1 cellular context compared by ENCODE assay signal in the genomic region with DNA sequence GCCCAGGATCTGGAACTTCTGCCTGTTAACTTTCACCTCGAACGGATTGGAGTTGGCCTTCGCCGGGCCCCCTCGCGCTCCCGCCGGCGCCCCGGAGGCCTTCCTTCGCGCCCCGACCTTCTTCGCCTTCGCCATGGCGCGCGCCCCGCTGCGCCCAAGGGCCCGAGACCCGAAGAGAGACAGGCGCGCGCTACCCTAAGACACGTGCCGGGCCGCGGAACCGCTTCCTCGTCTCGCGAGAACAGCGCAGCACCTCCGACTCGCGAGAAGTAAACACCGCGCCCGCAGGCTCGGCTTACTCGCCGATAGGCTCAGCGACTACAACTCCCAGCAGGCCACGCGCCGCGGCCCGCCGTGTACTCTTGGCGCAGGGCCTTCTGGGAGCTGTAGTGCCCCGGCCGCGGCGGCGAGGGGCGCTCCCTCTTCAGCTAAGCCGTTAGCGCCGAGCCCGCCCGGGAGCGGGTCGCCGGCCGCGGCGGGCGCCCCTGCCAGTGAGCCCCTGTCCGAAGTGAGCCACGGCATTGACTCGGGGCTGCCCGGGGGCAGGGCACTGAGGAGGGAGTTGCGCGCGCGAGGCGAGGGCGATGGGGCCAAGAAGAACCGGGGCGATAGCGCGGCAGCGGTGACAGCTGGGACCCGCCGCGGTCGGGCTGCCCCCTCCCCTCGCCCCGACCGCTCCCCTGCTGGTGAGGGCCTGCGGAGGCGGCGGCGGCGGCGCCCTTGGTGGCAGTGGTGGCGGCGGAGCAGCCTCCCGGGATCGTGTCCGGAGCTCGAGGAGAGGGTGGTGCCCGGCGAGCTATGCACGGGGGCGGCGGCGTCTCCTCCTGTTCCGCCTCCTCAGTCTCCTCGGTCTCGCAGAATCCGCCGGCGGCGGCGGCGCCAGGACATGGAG.
TF ChIP-seq lines count a peak whose summit lies in the region.

A gene (plus strand): TSS at position 387 of the 892 bp plus-strand sequence. CDS start 500 bp downstream, at position 887.
A gene (minus strand): TSS at position 222 of the 892 bp plus-strand sequence. CDS start 87 bp downstream, at position 135.

TF ChIP-seq in HepG2, 621 proteins besides CTCF, POLR2A, EP300 and RAD21 (continued from another document and continues in another):
- TF ChIP-seq TCF7L2 (IDR thresholded peaks at IDR 0.05; ENCODE audit: low read depth, low read length) = no peak
- TF ChIP-seq TCF12 (IDR thresholded peaks at IDR 0.05) = no peak
- TF ChIP-seq TCF12 (CRISPR knock-in tag; IDR thresholded peaks at IDR 0.05) = peak; percentile 30; the same call in 1 of the 2 replicates
- TF ChIP-seq ZNF17 (CRISPR knock-in tag; IDR thresholded peaks at IDR 0.05) = 0 out of 2 replicates have a peak, but pooled peaks have one; percentile 81
- TF ChIP-seq, protein P1, sequence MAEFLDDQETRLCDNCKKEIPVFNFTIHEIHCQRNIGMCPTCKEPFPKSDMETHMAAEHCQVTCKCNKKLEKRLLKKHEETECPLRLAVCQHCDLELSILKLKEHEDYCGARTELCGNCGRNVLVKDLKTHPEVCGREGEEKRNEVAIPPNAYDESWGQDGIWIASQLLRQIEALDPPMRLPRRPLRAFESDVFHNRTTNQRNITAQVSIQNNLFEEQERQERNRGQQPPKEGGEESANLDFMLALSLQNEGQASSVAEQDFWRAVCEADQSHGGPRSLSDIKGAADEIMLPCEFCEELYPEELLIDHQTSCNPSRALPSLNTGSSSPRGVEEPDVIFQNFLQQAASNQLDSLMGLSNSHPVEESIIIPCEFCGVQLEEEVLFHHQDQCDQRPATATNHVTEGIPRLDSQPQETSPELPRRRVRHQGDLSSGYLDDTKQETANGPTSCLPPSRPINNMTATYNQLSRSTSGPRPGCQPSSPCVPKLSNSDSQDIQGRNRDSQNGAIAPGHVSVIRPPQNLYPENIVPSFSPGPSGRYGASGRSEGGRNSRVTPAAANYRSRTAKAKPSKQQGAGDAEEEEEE (CRISPR knock-in tag; IDR thresholded peaks at IDR 0.05; ENCODE audit: borderline replicate concordance) = peak; percentile 66; the same call in 1 of the 2 replicates
- peak; percentile 13; the same call in 1 of the 2 replicates for TF ChIP-seq NCOR1 (IDR thresholded peaks at IDR 0.05; ENCODE audit: borderline replicate concordance, low read length)
- TF ChIP-seq, protein P2, sequence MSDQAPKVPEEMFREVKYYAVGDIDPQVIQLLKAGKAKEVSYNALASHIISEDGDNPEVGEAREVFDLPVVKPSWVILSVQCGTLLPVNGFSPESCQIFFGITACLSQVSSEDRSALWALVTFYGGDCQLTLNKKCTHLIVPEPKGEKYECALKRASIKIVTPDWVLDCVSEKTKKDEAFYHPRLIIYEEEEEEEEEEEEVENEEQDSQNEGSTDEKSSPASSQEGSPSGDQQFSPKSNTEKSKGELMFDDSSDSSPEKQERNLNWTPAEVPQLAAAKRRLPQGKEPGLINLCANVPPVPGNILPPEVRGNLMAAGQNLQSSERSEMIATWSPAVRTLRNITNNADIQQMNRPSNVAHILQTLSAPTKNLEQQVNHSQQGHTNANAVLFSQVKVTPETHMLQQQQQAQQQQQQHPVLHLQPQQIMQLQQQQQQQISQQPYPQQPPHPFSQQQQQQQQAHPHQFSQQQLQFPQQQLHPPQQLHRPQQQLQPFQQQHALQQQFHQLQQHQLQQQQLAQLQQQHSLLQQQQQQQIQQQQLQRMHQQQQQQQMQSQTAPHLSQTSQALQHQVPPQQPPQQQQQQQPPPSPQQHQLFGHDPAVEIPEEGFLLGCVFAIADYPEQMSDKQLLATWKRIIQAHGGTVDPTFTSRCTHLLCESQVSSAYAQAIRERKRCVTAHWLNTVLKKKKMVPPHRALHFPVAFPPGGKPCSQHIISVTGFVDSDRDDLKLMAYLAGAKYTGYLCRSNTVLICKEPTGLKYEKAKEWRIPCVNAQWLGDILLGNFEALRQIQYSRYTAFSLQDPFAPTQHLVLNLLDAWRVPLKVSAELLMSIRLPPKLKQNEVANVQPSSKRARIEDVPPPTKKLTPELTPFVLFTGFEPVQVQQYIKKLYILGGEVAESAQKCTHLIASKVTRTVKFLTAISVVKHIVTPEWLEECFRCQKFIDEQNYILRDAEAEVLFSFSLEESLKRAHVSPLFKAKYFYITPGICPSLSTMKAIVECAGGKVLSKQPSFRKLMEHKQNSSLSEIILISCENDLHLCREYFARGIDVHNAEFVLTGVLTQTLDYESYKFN (CRISPR knock-in tag; conservative IDR thresholded peaks at IDR 0.05) = peak; percentile 44
- TF ChIP-seq, protein P3, sequence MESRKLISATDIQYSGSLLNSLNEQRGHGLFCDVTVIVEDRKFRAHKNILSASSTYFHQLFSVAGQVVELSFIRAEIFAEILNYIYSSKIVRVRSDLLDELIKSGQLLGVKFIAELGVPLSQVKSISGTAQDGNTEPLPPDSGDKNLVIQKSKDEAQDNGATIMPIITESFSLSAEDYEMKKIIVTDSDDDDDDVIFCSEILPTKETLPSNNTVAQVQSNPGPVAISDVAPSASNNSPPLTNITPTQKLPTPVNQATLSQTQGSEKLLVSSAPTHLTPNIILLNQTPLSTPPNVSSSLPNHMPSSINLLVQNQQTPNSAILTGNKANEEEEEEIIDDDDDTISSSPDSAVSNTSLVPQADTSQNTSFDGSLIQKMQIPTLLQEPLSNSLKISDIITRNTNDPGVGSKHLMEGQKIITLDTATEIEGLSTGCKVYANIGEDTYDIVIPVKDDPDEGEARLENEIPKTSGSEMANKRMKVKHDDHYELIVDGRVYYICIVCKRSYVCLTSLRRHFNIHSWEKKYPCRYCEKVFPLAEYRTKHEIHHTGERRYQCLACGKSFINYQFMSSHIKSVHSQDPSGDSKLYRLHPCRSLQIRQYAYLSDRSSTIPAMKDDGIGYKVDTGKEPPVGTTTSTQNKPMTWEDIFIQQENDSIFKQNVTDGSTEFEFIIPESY (CRISPR knock-in tag; IDR thresholded peaks at IDR 0.05) = no peak; the same call in 1 of the 2 replicates
- peak; percentile 93 for TF ChIP-seq GABPB1 (CRISPR knock-in tag; IDR thresholded peaks at IDR 0.05)
- TF ChIP-seq, protein P4, sequence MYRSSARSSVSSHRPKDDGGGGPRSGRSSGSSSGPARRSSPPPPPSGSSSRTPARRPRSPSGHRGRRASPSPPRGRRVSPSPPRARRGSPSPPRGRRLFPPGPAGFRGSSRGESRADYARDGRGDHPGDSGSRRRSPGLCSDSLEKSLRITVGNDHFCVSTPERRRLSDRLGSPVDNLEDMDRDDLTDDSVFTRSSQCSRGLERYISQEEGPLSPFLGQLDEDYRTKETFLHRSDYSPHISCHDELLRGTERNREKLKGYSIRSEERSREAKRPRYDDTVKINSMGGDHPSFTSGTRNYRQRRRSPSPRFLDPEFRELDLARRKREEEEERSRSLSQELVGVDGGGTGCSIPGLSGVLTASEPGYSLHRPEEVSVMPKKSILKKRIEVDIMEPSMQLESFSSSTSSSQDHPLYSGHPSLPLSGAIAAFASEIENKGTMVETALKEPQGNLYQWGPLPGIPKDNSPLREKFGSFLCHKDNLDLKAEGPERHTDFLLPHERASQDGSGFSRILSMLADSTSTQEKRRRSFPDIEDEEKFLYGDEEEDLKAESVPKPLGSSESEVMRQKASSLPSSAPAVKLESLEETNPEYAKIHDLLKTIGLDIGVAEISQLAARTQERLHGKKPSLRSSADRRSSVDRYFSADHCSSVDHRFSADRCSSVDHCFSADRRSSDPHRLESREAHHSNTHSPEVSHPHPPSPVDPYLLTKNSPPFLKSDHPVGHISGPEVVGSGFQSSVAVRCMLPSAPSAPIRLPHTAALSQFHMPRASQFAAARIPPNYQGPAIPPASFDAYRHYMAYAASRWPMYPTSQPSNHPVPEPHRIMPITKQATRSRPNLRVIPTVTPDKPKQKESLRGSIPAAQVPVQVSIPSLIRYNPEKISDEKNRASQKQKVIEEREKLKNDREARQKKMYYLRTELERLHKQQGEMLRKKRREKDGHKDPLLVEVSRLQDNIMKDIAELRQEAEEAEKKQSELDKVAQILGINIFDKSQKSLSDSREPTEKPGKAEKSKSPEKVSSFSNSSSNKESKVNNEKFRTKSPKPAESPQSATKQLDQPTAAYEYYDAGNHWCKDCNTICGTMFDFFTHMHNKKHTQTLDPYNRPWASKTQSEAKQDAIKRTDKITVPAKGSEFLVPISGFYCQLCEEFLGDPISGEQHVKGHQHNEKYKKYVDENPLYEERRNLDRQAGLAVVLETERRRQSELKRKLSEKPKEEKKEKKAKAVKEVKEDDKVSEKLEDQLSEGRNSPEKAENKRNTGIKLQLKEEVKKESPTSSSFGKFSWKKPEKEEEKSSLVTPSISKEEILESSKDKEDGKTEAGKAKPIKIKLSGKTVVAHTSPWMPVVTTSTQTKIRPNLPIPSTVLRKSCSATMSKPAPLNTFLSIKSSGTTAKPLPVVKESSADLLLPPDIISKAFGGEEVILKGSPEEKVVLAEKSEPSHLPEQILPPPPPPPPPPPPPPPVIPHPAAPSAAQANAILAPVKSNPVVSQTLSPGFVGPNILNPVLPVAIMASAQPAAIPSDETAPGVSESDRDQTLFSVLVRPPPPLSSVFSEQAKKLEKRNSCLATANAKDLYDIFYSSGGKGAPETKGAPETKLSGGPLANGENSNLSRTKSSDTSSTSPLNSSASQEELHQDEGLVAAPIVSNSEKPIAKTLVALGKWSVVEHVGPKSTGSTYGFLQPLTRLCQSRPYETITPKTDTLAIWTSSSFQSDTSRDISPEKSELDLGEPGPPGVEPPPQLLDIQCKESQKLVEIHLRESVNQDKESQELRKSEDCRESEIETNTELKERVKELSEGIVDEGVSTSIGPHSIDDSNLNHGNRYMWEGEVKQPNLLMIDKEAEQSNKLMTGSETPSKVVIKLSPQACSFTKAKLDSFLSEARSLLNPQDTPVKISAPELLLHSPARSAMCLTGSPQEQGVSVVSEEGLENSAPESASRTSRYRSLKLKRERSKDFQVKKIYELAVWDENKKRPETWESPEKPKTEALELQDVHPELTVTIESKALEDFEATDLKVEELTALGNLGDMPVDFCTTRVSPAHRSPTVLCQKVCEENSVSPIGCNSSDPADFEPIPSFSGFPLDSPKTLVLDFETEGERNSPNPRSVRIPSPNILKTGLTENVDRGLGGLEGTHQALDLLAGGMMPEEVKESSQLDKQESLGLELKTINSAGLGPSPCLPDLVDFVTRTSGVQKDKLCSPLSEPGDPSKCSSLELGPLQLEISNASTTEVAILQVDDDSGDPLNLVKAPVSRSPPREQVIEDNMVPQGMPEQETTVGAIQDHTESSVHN (CRISPR knock-in tag; IDR thresholded peaks at IDR 0.05) = peak; percentile 56
- TF ChIP-seq KAT7 (CRISPR knock-in tag; IDR thresholded peaks at IDR 0.05; ENCODE audit: borderline replicate concordance) = peak; percentile 75; the same call in 1 of the 2 replicates
- TF ChIP-seq, protein P5, sequence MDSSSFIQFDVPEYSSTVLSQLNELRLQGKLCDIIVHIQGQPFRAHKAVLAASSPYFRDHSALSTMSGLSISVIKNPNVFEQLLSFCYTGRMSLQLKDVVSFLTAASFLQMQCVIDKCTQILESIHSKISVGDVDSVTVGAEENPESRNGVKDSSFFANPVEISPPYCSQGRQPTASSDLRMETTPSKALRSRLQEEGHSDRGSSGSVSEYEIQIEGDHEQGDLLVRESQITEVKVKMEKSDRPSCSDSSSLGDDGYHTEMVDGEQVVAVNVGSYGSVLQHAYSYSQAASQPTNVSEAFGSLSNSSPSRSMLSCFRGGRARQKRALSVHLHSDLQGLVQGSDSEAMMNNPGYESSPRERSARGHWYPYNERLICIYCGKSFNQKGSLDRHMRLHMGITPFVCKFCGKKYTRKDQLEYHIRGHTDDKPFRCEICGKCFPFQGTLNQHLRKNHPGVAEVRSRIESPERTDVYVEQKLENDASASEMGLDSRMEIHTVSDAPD (CRISPR knock-in tag; IDR thresholded peaks at IDR 0.05) = peak; percentile 76; the same call in 1 of the 2 replicates
- no peak; the same call in 1 of the 2 replicates for TF ChIP-seq SALL2 (CRISPR knock-in tag; IDR thresholded peaks at IDR 0.05)
- TF ChIP-seq HNRNPUL1 (IDR thresholded peaks at IDR 0.05; ENCODE audit: low read depth, low read length) = no peak
- TF ChIP-seq ZFP90 (CRISPR knock-in tag; IDR thresholded peaks at IDR 0.05; ENCODE audit: borderline replicate concordance) = no peak; the same call in 1 of the 2 replicates
- no peak for TF ChIP-seq PCBP1 (IDR thresholded peaks at IDR 0.05; ENCODE audit: borderline replicate concordance, low read depth, low read length)
- TF ChIP-seq, protein P6, sequence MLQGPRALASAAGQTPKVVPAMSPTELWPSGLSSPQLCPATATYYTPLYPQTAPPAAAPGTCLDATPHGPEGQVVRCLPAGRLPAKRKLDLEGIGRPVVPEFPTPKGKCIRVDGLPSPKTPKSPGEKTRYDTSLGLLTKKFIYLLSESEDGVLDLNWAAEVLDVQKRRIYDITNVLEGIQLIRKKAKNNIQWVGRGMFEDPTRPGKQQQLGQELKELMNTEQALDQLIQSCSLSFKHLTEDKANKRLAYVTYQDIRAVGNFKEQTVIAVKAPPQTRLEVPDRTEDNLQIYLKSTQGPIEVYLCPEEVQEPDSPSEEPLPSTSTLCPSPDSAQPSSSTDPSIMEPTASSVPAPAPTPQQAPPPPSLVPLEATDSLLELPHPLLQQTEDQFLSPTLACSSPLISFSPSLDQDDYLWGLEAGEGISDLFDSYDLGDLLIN (CRISPR knock-in tag; IDR thresholded peaks at IDR 0.05; ENCODE audit: borderline replicate concordance) = no peak
- TF ChIP-seq ZNF225 (CRISPR knock-in tag; IDR thresholded peaks at IDR 0.05) = 0 out of 2 replicates have a peak, but pooled peaks have one; percentile 18
- TF ChIP-seq, protein P7, sequence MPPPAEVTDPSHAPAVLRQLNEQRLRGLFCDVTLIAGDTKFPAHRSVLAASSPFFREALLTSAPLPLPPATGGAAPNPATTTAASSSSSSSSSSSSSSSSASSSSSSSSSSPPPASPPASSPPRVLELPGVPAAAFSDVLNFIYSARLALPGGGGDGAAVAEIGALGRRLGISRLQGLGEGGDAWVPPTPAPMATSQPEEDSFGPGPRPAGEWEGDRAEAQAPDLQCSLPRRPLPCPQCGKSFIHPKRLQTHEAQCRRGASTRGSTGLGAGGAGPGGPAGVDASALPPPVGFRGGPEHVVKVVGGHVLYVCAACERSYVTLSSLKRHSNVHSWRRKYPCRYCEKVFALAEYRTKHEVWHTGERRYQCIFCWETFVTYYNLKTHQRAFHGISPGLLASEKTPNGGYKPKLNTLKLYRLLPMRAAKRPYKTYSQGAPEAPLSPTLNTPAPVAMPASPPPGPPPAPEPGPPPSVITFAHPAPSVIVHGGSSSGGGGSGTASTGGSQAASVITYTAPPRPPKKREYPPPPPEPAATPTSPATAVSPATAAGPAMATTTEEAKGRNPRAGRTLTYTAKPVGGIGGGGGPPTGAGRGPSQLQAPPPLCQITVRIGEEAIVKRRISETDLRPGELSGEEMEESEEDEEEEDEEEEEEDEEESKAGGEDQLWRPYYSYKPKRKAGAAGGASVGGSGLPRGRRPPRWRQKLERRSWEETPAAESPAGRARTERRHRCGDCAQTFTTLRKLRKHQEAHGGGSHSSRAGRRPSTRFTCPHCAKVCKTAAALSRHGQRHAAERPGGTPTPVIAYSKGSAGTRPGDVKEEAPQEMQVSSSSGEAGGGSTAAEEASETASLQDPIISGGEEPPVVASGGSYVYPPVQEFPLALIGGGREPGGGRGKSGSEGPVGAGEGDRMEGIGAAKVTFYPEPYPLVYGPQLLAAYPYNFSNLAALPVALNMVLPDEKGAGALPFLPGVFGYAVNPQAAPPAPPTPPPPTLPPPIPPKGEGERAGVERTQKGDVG (CRISPR knock-in tag; IDR thresholded peaks at IDR 0.05; ENCODE audit: borderline replicate concordance) = peak; percentile 69; the same call in 1 of the 2 replicates
- TF ChIP-seq ZFP82 (CRISPR knock-in tag; IDR thresholded peaks at IDR 0.05; ENCODE audit: borderline replicate concordance) = peak; percentile 66; the same call in 1 of the 2 replicates
- TF ChIP-seq, protein P8, sequence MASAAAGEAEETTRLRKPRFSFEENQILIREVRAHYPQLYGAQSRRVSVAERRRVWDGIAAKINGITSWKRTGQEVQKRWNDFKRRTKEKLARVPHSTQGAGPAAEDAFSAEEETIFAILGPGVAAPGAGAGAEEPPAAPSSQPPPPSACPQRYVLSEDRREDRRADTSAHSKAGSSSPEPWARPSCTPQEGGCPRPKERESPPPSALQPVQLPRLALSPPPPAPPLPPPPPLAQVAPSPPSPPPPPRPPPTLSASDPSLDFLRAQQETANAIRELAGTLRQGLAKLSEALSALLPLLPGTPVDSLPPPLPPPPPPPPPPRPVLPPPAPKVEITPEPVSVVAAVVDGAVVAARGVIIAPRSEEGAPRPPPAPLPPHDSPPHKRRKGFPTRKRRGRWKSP (CRISPR knock-in tag; IDR thresholded peaks at IDR 0.05) = peak; percentile 99
- peak; percentile 95 for TF ChIP-seq ZNF224 (CRISPR knock-in tag; IDR thresholded peaks at IDR 0.05)
